Comparison of ENCODE assay signal across 17 cellular contexts in genomic region chr13:40362502-40362901, GRCh38.
DNase-seq lines count a peak whose midpoint lies in the region; ATAC-seq and TF ChIP-seq lines count a peak whose summit lies in the region.
"Had no signal": no experiment of that assay in that cellular context is flagged by ENCODE, and none has a peak within 500 bp of the region (broad histone marks: within the 10 kb centered on the region; RNA-seq: fewer than 3 reads in every experiment).

No MANE protein-coding gene starts in this region.

- no peaks in the 10 kb centered on the region for H3K27me3 Mint-ChIP-seq in activated CD8-positive, alpha-beta memory T cell treated with anti-CD3 and anti-CD28 coated beads, Interleukin-2, amount 10 ng/mL, durations not matched to agents 7 days and 5 days
- H3K27me3 Mint-ChIP-seq in stimulated activated naive B cell treated with anti-CD40 and anti-IgM and Interleukin-4, amounts not matched to agents 10 μg/mL and 1 μg/mL and 100 μg/mL, for 72 hours: no peaks in the 10 kb centered on the region
- H3K27me3 Mint-ChIP-seq: CD4-positive, CD25-positive, alpha-beta regulatory T cell; IgD-negative memory B cell had no signal

- no peak overlapping the region for H3K23ac ChIP-seq in mesendoderm (ENCODE audit: low read length)

- H3K56ac ChIP-seq in mesendoderm (ENCODE audit: low read length): no peak overlapping the region

- H3K36me3 ChIP-seq in mesendoderm (ENCODE audit: control insufficient read depth, insufficient read depth, low read length) (no peaks in the 10 kb centered on the region), ovary (no peaks in the 10 kb centered on the region)
- H3K36me3 ChIP-seq: BE2C had no signal

- no peaks in the 10 kb centered on the region for H3K9me3 ChIP-seq in ovary
- H3K9me3 ChIP-seq: BE2C, Caco-2 had no signal

- no peak for TF ChIP-seq EP300 in ovary (IDR thresholded peaks at IDR 0.05)

- peak overlapping the region; percentile 30 for H2AK5ac ChIP-seq in mesendoderm (ENCODE audit: low read length)

- no peaks in the 10 kb centered on the region for H3K36me3 Mint-ChIP-seq in activated CD8-positive, alpha-beta memory T cell treated with anti-CD3 and anti-CD28 coated beads, Interleukin-2, amount 10 ng/mL, durations not matched to agents 7 days and 5 days
- H3K36me3 Mint-ChIP-seq in stimulated activated naive B cell treated with anti-CD40 and anti-IgM and Interleukin-4, amounts not matched to agents 10 μg/mL and 1 μg/mL and 100 μg/mL, for 72 hours: no peaks in the 10 kb centered on the region
- H3K36me3 Mint-ChIP-seq: CD4-positive, CD25-positive, alpha-beta regulatory T cell; IgD-negative memory B cell had no signal

- peak; percentile 48 for DNase-seq in activated CD8-positive, alpha-beta memory T cell treated with anti-CD3 and anti-CD28 coated beads, Interleukin-2, amount 50 U/mL, for 48 hours
- DNase-seq in activated CD8-positive, alpha-beta memory T cell treated with anti-CD3 and anti-CD28 coated beads, Interleukin-2, amount 10 ng/mL, durations not matched to agents 7 days and 5 days: no peak
- DNase-seq in HT1080 (ENCODE audit: low read depth) (peak; percentile 60), cardiac fibroblast (ENCODE audit: low read depth in 2 of 2) (peak; percentile 36 to 40), mesendoderm (no peak), ovary (no peak)
- DNase-seq in stimulated activated naive B cell treated with anti-CD40 and anti-IgM and Interleukin-4, amounts not matched to agents 10 μg/mL and 1 μg/mL and 100 μg/mL, for 72 hours: no peak
- DNase-seq: ACHN; BE2C; C1 segment of cervical spinal cord; Caco-2; CD4-positive, CD25-positive, alpha-beta regulatory T cell; GDM1; H9 had no signal

- no peak overlapping the region for H3K9ac ChIP-seq in mesendoderm (ENCODE audit: low read length)

- H3K79me1 ChIP-seq in mesendoderm (ENCODE audit: low read length): no peaks in the 10 kb centered on the region

- H4K5ac ChIP-seq in mesendoderm (ENCODE audit: low read length): no peak overlapping the region

- no peak overlapping the region for H4K8ac ChIP-seq in mesendoderm (ENCODE audit: low read depth, low read length)

- no peaks in the 10 kb centered on the region for H3K4me1 Mint-ChIP-seq in activated CD8-positive, alpha-beta memory T cell treated with anti-CD3 and anti-CD28 coated beads, Interleukin-2, amount 10 ng/mL, durations not matched to agents 7 days and 5 days
- H3K4me1 Mint-ChIP-seq in stimulated activated naive B cell treated with anti-CD40 and anti-IgM and Interleukin-4, amounts not matched to agents 10 μg/mL and 1 μg/mL and 100 μg/mL, for 72 hours: peaks cover 11 to 43% of the 10 kb centered on the region in 2 donors
- H3K4me1 Mint-ChIP-seq: H9 had no signal

- intact Hi-C loops in ovary (cut with DNase I): no loop called here

- CTCF ChIA-PET in activated CD8-positive, alpha-beta memory T cell treated with anti-CD3 and anti-CD28 coated beads, Interleukin-2, amount 10 ng/mL, durations not matched to agents 7 days and 5 days (lab: Charles Lee): no interaction called here

- H3K27ac ChIP-seq in mesendoderm (ENCODE audit: low read depth, low read length) (no peak overlapping the region), ovary (no peak overlapping the region)

- H3K4me1 ChIP-seq in mesendoderm (ENCODE audit: control insufficient read depth, low read depth, low read length) (no peaks in the 10 kb centered on the region), ovary (ENCODE audit: insufficient read depth) (no peaks in the 10 kb centered on the region)
- H3K4me1 ChIP-seq: BE2C, Caco-2 had no signal

- TF ChIP-seq CTCF in cardiac fibroblast (IDR thresholded peaks at IDR 0.05; ENCODE audit: low read depth, low read length) (no peak), ovary (IDR thresholded peaks at IDR 0.05) (no peak)

- no peak overlapping the region for H2BK15ac ChIP-seq in mesendoderm (replicated peaks; ENCODE audit: low read depth)

- H3K79me2 ChIP-seq in mesendoderm (ENCODE audit: control insufficient read depth, insufficient read depth, low read length): no peaks in the 10 kb centered on the region

- no peak overlapping the region for H3K27ac Mint-ChIP-seq in activated CD8-positive, alpha-beta memory T cell treated with anti-CD3 and anti-CD28 coated beads, Interleukin-2, amount 10 ng/mL, durations not matched to agents 7 days and 5 days
- H3K27ac Mint-ChIP-seq in stimulated activated naive B cell treated with anti-CD40 and anti-IgM and Interleukin-4, amounts not matched to agents 10 μg/mL and 1 μg/mL and 100 μg/mL, for 72 hours: no peak overlapping the region
- H3K27ac Mint-ChIP-seq: H9, IgD-negative memory B cell had no signal

- H2BK5ac ChIP-seq in mesendoderm (ENCODE audit: low read length): no peak overlapping the region

- H3K4ac ChIP-seq in mesendoderm (ENCODE audit: low read depth, low read length): no peak overlapping the region

- no peaks in the 10 kb centered on the region for H3K9me3 Mint-ChIP-seq in activated CD8-positive, alpha-beta memory T cell treated with anti-CD3 and anti-CD28 coated beads, Interleukin-2, amount 10 ng/mL, durations not matched to agents 7 days and 5 days (ENCODE audit: low read depth)
- no peaks in the 10 kb centered on the region for H3K9me3 Mint-ChIP-seq in stimulated activated naive B cell treated with anti-CD40 and anti-IgM and Interleukin-4, amounts not matched to agents 10 μg/mL and 1 μg/mL and 100 μg/mL, for 72 hours
- H3K9me3 Mint-ChIP-seq: IgD-negative memory B cell had no signal

- no peak for TF ChIP-seq POLR2A in ovary (IDR thresholded peaks at IDR 0.05)

- no peak overlapping the region for H3K18ac ChIP-seq in mesendoderm (ENCODE audit: low read length)

- no peak overlapping the region for H3K4me3 Mint-ChIP-seq in activated CD8-positive, alpha-beta memory T cell treated with anti-CD3 and anti-CD28 coated beads, Interleukin-2, amount 10 ng/mL, durations not matched to agents 7 days and 5 days
- no peak overlapping the region for H3K4me3 Mint-ChIP-seq in stimulated activated naive B cell treated with anti-CD40 and anti-IgM and Interleukin-4, amounts not matched to agents 10 μg/mL and 1 μg/mL and 100 μg/mL, for 72 hours
- H3K4me3 Mint-ChIP-seq: CD4-positive, CD25-positive, alpha-beta regulatory T cell; H9; IgD-negative memory B cell had no signal

- no peak for ATAC-seq in activated CD8-positive, alpha-beta memory T cell treated with anti-CD3 and anti-CD28 coated beads, Interleukin-2, amount 10 ng/mL, durations not matched to agents 7 days and 5 days
- no peak for ATAC-seq in stimulated activated naive B cell treated with anti-CD40 and anti-IgM and Interleukin-4, amounts not matched to agents 10 μg/mL and 1 μg/mL and 100 μg/mL, for 72 hours (replicated peaks)
- ATAC-seq in GM21515 (IDR thresholded peaks at IDR 0.05; ENCODE audit: unreplicated experiment): no peak
- ATAC-seq: HepG2 had no signal

- no peak overlapping the region for H3K4me2 ChIP-seq in mesendoderm (ENCODE audit: low read length)

- H3K4me3 ChIP-seq in cardiac fibroblast (replicated peaks in 1 of 2; ENCODE audit: low read depth in 2 of 2, low read length in 2 of 2) (no peak overlapping the region), mesendoderm (ENCODE audit: low read length) (no peak overlapping the region), ovary (no peak overlapping the region)

- no peaks in the 10 kb centered on the region for H3K27me3 ChIP-seq in mesendoderm (ENCODE audit: insufficient read depth, low read length, poor library complexity)
- no peaks in the 10 kb centered on the region for H3K27me3 ChIP-seq in ovary
- H3K27me3 ChIP-seq: BE2C had no signal

- no CpG with 5 or more reads among the region's 5 CpGs for WGBS in mesendoderm (ENCODE audit: extremely low coverage, insufficient coverage, low lambda C conversion rate)
- 81 to 93% (median 90%) methylated on average over 5 of the region's 5 CpGs for WGBS in ovary, 3 donors

- no peak overlapping the region for H2BK120ac ChIP-seq in mesendoderm (ENCODE audit: low read depth, low read length)

Comparison
In these comparisons a context has a peak if more than half of its experiments do, and no peak if none do; other contexts are left out.
1. DNase-seq: peak in activated CD8-positive, alpha-beta memory T cell treated with anti-CD3 and anti-CD28 coated beads, Interleukin-2, amount 50 U/mL, for 48 hours (single experiment), HT1080 (single experiment) and cardiac fibroblast (2 of 2); none in activated CD8-positive, alpha-beta memory T cell treated with anti-CD3 and anti-CD28 coated beads, Interleukin-2, amount 10 ng/mL, durations not matched to agents 7 days and 5 days (single experiment), mesendoderm (single experiment), stimulated activated naive B cell treated with anti-CD40 and anti-IgM and Interleukin-4, amounts not matched to agents 10 μg/mL and 1 μg/mL and 100 μg/mL, for 72 hours (single experiment) and ovary (0 of 5).